Comparison of ENCODE assay signal across 8 cellular contexts in the genomic region with DNA sequence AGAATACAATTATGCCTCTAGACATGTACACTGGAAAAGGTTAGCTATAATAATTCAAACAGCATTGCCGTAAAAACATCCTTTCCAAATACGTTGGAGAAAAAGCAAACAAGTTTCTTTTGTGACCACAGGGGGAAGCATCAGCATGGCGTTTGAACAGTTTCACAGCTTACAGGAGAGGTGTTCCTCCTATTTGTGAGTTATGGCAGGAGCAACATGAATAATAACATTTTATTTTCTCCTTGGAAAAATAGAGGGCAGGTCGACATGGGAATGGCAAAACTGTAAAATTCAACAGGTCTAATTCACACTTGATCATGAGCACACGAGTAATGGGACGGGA. TPM values are rescaled to one million over a fixed set of nuclear protein-coding genes. Genes with fewer than 3 reads are reported as not detected.
DNase-seq lines count a peak whose midpoint lies in the region; ATAC-seq, FAIRE-seq and TF ChIP-seq lines count a peak whose summit lies in the region.

No MANE protein-coding gene starts in this region.

- no peak overlapping the region for H3K27ac Mint-ChIP-seq in nephron progenitor cell
- no peak overlapping the region for H3K27ac Mint-ChIP-seq in activated CD4-positive, alpha-beta T cell treated with anti-CD3 and anti-CD28 coated beads, Interleukin-2, amount 10 ng/mL, durations not matched to agents 24 days and 14 days

- H3K36me3 Mint-ChIP-seq in nephron progenitor cell (ENCODE audit: low read depth): peaks cover 5% of the 10 kb centered on the region
- no peaks in the 10 kb centered on the region for H3K36me3 Mint-ChIP-seq in activated CD4-positive, alpha-beta T cell treated with anti-CD3 and anti-CD28 coated beads, Interleukin-2, amount 10 ng/mL, durations not matched to agents 24 days and 14 days (ENCODE audit: low read depth)

- intact Hi-C loops in activated CD4-positive, alpha-beta T cell treated with anti-CD3 and anti-CD28 coated beads, Interleukin-2, amount 10 ng/mL, durations not matched to agents 24 days and 14 days (cut with micrococcal nuclease): loop anchor here (10.0 kb wide), 1 partner anchor 201 kb away; no protein-coding TSS in a partner anchor

- no peak overlapping the region for H3K4me3 Mint-ChIP-seq in nephron progenitor cell
- H3K4me3 Mint-ChIP-seq in activated CD4-positive, alpha-beta T cell treated with anti-CD3 and anti-CD28 coated beads, Interleukin-2, amount 10 ng/mL, durations not matched to agents 24 days and 14 days: no peak overlapping the region

- no peak overlapping the region for H3K4me3 ChIP-seq in bronchial epithelial cell (ENCODE audit: low read depth, low read length)

- ATAC-seq in HG02884 (IDR thresholded peaks at IDR 0.05; ENCODE audit: unreplicated experiment) (no peak), GM19397 (IDR thresholded peaks at IDR 0.05; ENCODE audit: unreplicated experiment) (no peak)

- no peaks in the 10 kb centered on the region for H3K27me3 ChIP-seq in bronchial epithelial cell (ENCODE audit: control insufficient read depth, insufficient read depth, low read length)

- peaks cover 10% of the 10 kb centered on the region for H3K4me1 Mint-ChIP-seq in nephron progenitor cell
- H3K4me1 Mint-ChIP-seq in activated CD4-positive, alpha-beta T cell treated with anti-CD3 and anti-CD28 coated beads, Interleukin-2, amount 10 ng/mL, durations not matched to agents 24 days and 14 days: peaks cover 2% of the 10 kb centered on the region

- no peaks in the 10 kb centered on the region for H3K27me3 Mint-ChIP-seq in nephron progenitor cell (ENCODE audit: low read depth, poor library complexity)
- H3K27me3 Mint-ChIP-seq in activated CD4-positive, alpha-beta T cell treated with anti-CD3 and anti-CD28 coated beads, Interleukin-2, amount 10 ng/mL, durations not matched to agents 24 days and 14 days: peaks cover 1% of the 10 kb centered on the region

- peak; percentile 2 for DNase-seq in NCI-H2171 treated with DMSO at 0.1 percent for 48 hours (lab: John Stamatoyannopoulos, UW)
- DNase-seq in NCI-H2171 (lab: John Stamatoyannopoulos, UW): no peak
- DNase-seq in NCI-H345 (lab: John Stamatoyannopoulos, UW): peak; percentile 65
- DNase-seq in bronchial epithelial cell (ENCODE audit: low read depth): peak; percentile 70
- DNase-seq in nephron progenitor cell: no peak
- DNase-seq in activated CD4-positive, alpha-beta T cell treated with anti-CD3 and anti-CD28 coated beads, Interleukin-2, amount 10 ng/mL, durations not matched to agents 24 days and 14 days: no peak

- FAIRE-seq in bronchial epithelial cell (lab: Jason Lieb, UNC): no peak

- H3K36me3 ChIP-seq in bronchial epithelial cell (ENCODE audit: control insufficient read depth, insufficient read depth, low read length): no peaks in the 10 kb centered on the region

- peaks cover 26% of the 10 kb centered on the region for H3K9me3 Mint-ChIP-seq in nephron progenitor cell
- H3K9me3 Mint-ChIP-seq in activated CD4-positive, alpha-beta T cell treated with anti-CD3 and anti-CD28 coated beads, Interleukin-2, amount 10 ng/mL, durations not matched to agents 24 days and 14 days: peaks cover 9% of the 10 kb centered on the region

- TF ChIP-seq CTCF in bronchial epithelial cell (IDR thresholded peaks at IDR 0.05; ENCODE audit: insufficient read depth, low read length, severe bottlenecking) (peak; percentile 45), nephron progenitor cell (IDR thresholded peaks at IDR 0.05) (peak; percentile 56)

RNA-seq across cellular contexts. Expression of a gene that starts 39.7 kb away (rescaled TPM):
- total RNA-seq in bronchial epithelial cell: not detected in 2 replicates
- total RNA-seq in activated CD4-positive, alpha-beta T cell treated with anti-CD3 and anti-CD28 coated beads, Interleukin-2, amount 10 ng/mL, durations not matched to agents 24 days and 14 days: not detected in 2 replicates

Comparison
In these comparisons a context has a peak if more than half of its experiments do, and no peak if none do; other contexts are left out.
1. DNase-seq: peak in NCI-H2171 treated with DMSO at 0.1 percent for 48 hours (single experiment), NCI-H345 (single experiment) and bronchial epithelial cell (single experiment); none in NCI-H2171 (single experiment), nephron progenitor cell (single experiment) and activated CD4-positive, alpha-beta T cell treated with anti-CD3 and anti-CD28 coated beads, Interleukin-2, amount 10 ng/mL, durations not matched to agents 24 days and 14 days (single experiment).